8 cellular contexts compared by ENCODE assay signal in the genomic region with DNA sequence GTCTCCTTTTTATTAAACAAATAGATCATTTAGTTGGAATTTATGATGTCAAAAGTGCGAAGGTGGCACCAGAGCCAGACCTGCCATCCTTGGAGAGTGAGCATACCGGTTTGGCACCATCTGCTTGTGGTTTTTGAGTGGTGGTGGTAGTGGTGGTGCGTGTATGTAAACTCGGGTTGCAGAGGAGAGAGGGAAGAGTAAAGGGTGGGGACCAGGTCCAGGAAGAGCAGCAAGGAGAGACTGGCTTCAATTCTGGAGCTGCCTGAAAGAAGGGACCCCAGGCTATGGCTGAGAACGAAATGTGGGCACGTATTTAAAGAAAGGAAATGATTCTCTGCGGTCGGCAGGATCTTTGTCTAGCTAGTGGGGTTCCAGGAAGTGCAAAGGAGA. TPM values are rescaled to one million over a fixed set of nuclear protein-coding genes. Genes with fewer than 3 reads are reported as not detected.
DNase-seq lines count a peak whose midpoint lies in the region; ATAC-seq and TF ChIP-seq lines count a peak whose summit lies in the region.

No MANE protein-coding gene starts in this region.

- H3K27me3 ChIP-seq in left lung, result peaks cover 15 to 85% of the 10 kb centered on the region in 2 donors

- peaks cover 9% of the 10 kb centered on the region for H3K4me1 Mint-ChIP-seq in CD14-positive monocyte
- peaks cover 0 to 15% (median 6%) of the 10 kb centered on the region in 3 donors for H3K4me1 Mint-ChIP-seq in IgD-negative memory B cell
- H3K4me1 Mint-ChIP-seq in T-helper 17 cell, result peaks cover 33% of the 10 kb centered on the region

- no peaks in the 10 kb centered on the region for H3K9me3 ChIP-seq in T-helper 17 cell (ENCODE audit: control insufficient read depth, low read length, poor library complexity, severe bottlenecking)
- H3K9me3 ChIP-seq in left lung, result no peaks in the 10 kb centered on the region

- H3K4me3 Mint-ChIP-seq in CD14-positive monocyte, result peak overlapping the region; percentile 78 to 88
- peak overlapping the region; percentile 65 to 91 (median 86) for H3K4me3 Mint-ChIP-seq in IgD-negative memory B cell
- H3K4me3 Mint-ChIP-seq in T-helper 17 cell, result peak overlapping the region; percentile 98

- peaks cover 0 to 17% (median 2%) of the 10 kb centered on the region in 7 donors for H3K9me3 Mint-ChIP-seq in CD14-positive monocyte
- H3K9me3 Mint-ChIP-seq in IgD-negative memory B cell, result no peaks in the 10 kb centered on the region

- DNase-seq in CD14-positive monocyte (ENCODE audit: low spot score) (peak; percentile 9), T-helper 17 cell (no peak), left lung (peak in 1 of 2 donors; percentile 56), NAMALWA (ENCODE audit: low spot score) (no peak), pons (ENCODE audit: low spot score) (no peak), HuH-7.5 (ENCODE audit: low spot score) (no peak), HuH-7 (ENCODE audit: low spot score) (no peak)

- peaks cover 4 to 5% of the 10 kb centered on the region in 2 donors for H3K4me1 ChIP-seq in left lung

- H3K27me3 Mint-ChIP-seq in CD14-positive monocyte (ENCODE audit: low read depth in 3 of 3) (peaks cover 44 to 67% (median 57%) of the 10 kb centered on the region in 3 donors), IgD-negative memory B cell (peaks cover 22% of the 10 kb centered on the region), T-helper 17 cell (no peaks in the 10 kb centered on the region)

- no peaks in the 10 kb centered on the region for H3K36me3 ChIP-seq in left lung

- intact Hi-C loops in CD14-positive monocyte (cut with micrococcal nuclease) (no loop called here), left lung (cut with DNase I) (no loop called here)

- no peak for TF ChIP-seq CTCF in CD14-positive monocyte (IDR thresholded peaks at IDR 0.05)
- TF ChIP-seq CTCF in left lung (IDR thresholded peaks at IDR 0.05), result no peak

- no peak overlapping the region for H3K27ac Mint-ChIP-seq in CD14-positive monocyte
- H3K27ac Mint-ChIP-seq in IgD-negative memory B cell, result no peak overlapping the region
- H3K27ac Mint-ChIP-seq in T-helper 17 cell, result peak overlapping the region; percentile 68

- H3K36me3 Mint-ChIP-seq in CD14-positive monocyte, result peaks cover 0 to 1% of the 10 kb centered on the region in 2 donors
- no peaks in the 10 kb centered on the region for H3K36me3 Mint-ChIP-seq in IgD-negative memory B cell
- H3K36me3 Mint-ChIP-seq in T-helper 17 cell (ENCODE audit: low read depth), result peaks cover 3% of the 10 kb centered on the region

- no peak overlapping the region for H3K27ac ChIP-seq in left lung

- ATAC-seq in T-helper 17 cell (peak; percentile 1), left lung (peak; percentile 80)

- peak overlapping the region; percentile 29 to 53 for H3K4me3 ChIP-seq in left lung

RNA-seq across cellular contexts. Expression of gene GOLGA7B, which starts 0.5 kb away (rescaled TPM):
- not detected for polyA plus RNA-seq in CD14-positive monocyte
- not detected for polyA plus RNA-seq in IgD-negative memory B cell
- 10 to 100 TPM in 1 of 2 donors, 1 to 10 TPM in 1; 9.6 to 12.0 TPM for total RNA-seq in T-helper 17 cell
- total RNA-seq in left lung, result 1 to 10 TPM in 1 of 2 donors, under 1 TPM in 1; 0.68 to 1.9 TPM
